In genomic region chr22:29245626-29246385, GRCh38 we compare ENCODE assay signal across 8 cellular contexts. TPM values are rescaled to one million over a fixed set of nuclear protein-coding genes. Genes with fewer than 3 reads are reported as not detected.
A peak's percentile ranks its signal among the peaks of the same experiment; 100 is the strongest.
DNase-seq lines count a peak whose midpoint lies in the region; ATAC-seq and TF ChIP-seq lines count a peak whose summit lies in the region.

No MANE protein-coding gene starts in this region.

- peaks cover 9% of the 10 kb centered on the region for H3K9me3 Mint-ChIP-seq in activated naive CD4-positive, alpha-beta T cell treated with anti-CD3 and anti-CD28 coated beads, Interleukin-2, amount 10 ng/mL, durations not matched to agents 7 days and 5 days

- intact Hi-C loops in Right ventricle myocardium superior (cut with DNase I) = loop anchor here (10.0 kb wide), 1 partner anchor 641 kb away; no protein-coding TSS in a partner anchor
- intact Hi-C loops in psoas muscle (cut with DNase I) = loop anchor here (5.0 to 10.0 kb wide), 4 partner anchors 181 to 611 kb away; partner anchors contain the start of gene C22orf31 (in 1 of the 2)

- H3K4me1 Mint-ChIP-seq in activated naive CD4-positive, alpha-beta T cell treated with anti-CD3 and anti-CD28 coated beads, Interleukin-2, amount 10 ng/mL, durations not matched to agents 7 days and 5 days = no peaks in the 10 kb centered on the region

- H3K9me3 ChIP-seq in SK-N-MC (ENCODE audit: low read depth, low read length) (0 out of 2 replicates have a peak, but pooled peaks cover 5% of the 10 kb centered on the region), psoas muscle (no peaks in the 10 kb centered on the region)

- H3K27ac Mint-ChIP-seq in activated naive CD4-positive, alpha-beta T cell treated with anti-CD3 and anti-CD28 coated beads, Interleukin-2, amount 10 ng/mL, durations not matched to agents 7 days and 5 days = no peak overlapping the region

- CTCF ChIA-PET in activated naive CD4-positive, alpha-beta T cell treated with anti-CD3 and anti-CD28 coated beads, Interleukin-2, amount 10 ng/mL, durations not matched to agents 7 days and 5 days (lab: Charles Lee) = interaction anchor here (0.6 to 2.5 kb wide), 28 partner anchors 9 to 644 kb away, joined by 3 to 18 read pairs (median 4); partner anchors contain the start of genes EMID1 and KREMEN1

- TF ChIP-seq CTCF in GM12864 (IDR thresholded peaks at IDR 0.05; ENCODE audit: low read depth, low read length, missing control alignments) (peak; percentile 99), psoas muscle (IDR thresholded peaks at IDR 0.05) (peak; percentile 96)

- H3K27me3 Mint-ChIP-seq in activated naive CD4-positive, alpha-beta T cell treated with anti-CD3 and anti-CD28 coated beads, Interleukin-2, amount 10 ng/mL, durations not matched to agents 7 days and 5 days = peaks cover 44% of the 10 kb centered on the region

- DNase-seq in GM12864 (ENCODE audit: low read depth) (no peak), KBM-7 (peak; percentile 67), SK-N-MC (ENCODE audit: low read depth, low spot score) (peak; percentile 12), Right ventricle myocardium superior (peak; percentile 80), psoas muscle (peak; percentile 63 to 82), NCI-H1048 (lab: John Stamatoyannopoulos, UW) (no peak)
- DNase-seq in activated naive CD4-positive, alpha-beta T cell treated with anti-CD3 and anti-CD28 coated beads, Interleukin-2, amount 10 ng/mL, durations not matched to agents 7 days and 5 days = peak; percentile 76

- no peak overlapping the region for H3K9ac ChIP-seq in SK-N-MC (ENCODE audit: insufficient read length)

- peak; percentile 96 for ATAC-seq in Right ventricle myocardium superior (ENCODE audit: poor library complexity)
- peak; percentile 87 to 96 (median 92) for ATAC-seq in psoas muscle
- ATAC-seq in GM19023 (IDR thresholded peaks at IDR 0.05; ENCODE audit: unreplicated experiment) = no peak

- no peaks in the 10 kb centered on the region for H3K36me3 ChIP-seq in SK-N-MC (ENCODE audit: insufficient read depth, low read length)
- H3K36me3 ChIP-seq in psoas muscle (ENCODE audit: insufficient read depth in 1 of 2, low read depth in 1 of 2) = no peaks in the 10 kb centered on the region

- WGBS in psoas muscle, 3 donors = 44 to 47% (median 46%) methylated on average over 11 of the region's 11 CpGs

- H3K4me1 ChIP-seq in psoas muscle = no peaks in the 10 kb centered on the region

- in situ Hi-C loops in KBM-7 (cut with MboI; ENCODE audit: low pct_unique_long_range_greater_than_20kb, low sequenced_read_pairs) = no loop called here

- H3K27ac ChIP-seq in SK-N-MC (no peak overlapping the region), psoas muscle (no peak overlapping the region)

- no peaks in the 10 kb centered on the region for H3K27me3 ChIP-seq in psoas muscle (ENCODE audit: insufficient read depth in 3 of 3, low read length in 2 of 3)

- H3K4me3 Mint-ChIP-seq in activated naive CD4-positive, alpha-beta T cell treated with anti-CD3 and anti-CD28 coated beads, Interleukin-2, amount 10 ng/mL, durations not matched to agents 7 days and 5 days = no peak overlapping the region

- no peaks in the 10 kb centered on the region for H3K36me3 Mint-ChIP-seq in activated naive CD4-positive, alpha-beta T cell treated with anti-CD3 and anti-CD28 coated beads, Interleukin-2, amount 10 ng/mL, durations not matched to agents 7 days and 5 days

- H3K4me3 ChIP-seq in GM12864 (ENCODE audit: low read depth, low read length) (no peak overlapping the region), SK-N-MC (no peak overlapping the region), psoas muscle (no peak overlapping the region)

RNA-seq across cellular contexts. Expression of gene RHBDD3, which starts 22.0 kb away (rescaled TPM):
- total RNA-seq in Right ventricle myocardium superior = 11.7 TPM
- total RNA-seq in psoas muscle = 10 to 100 TPM; 10.6 to 26.7 (median 16.2) TPM
- 10 to 100 TPM; 20.3 to 36.5 (median 32.4) TPM for polyA plus RNA-seq in psoas muscle

RNA-seq across cellular contexts. Expression of gene EWSR1, which starts 22.3 kb away (rescaled TPM):
- total RNA-seq in Right ventricle myocardium superior (108 TPM), psoas muscle (100 to 1,000 TPM in 3 of 4 donors, 10 to 100 TPM in 1; 78.5 to 230 (median 156) TPM)
- 100 to 1,000 TPM; 108 to 152 (median 127) TPM for polyA plus RNA-seq in psoas muscle

RNA-seq across cellular contexts. Expression of gene EMID1, which starts 40.1 kb away (rescaled TPM):
- total RNA-seq in Right ventricle myocardium superior (0.32 TPM), psoas muscle (1 to 10 TPM in 2 of 4 donors, under 1 TPM in 2; 0.34 to 1.3 (median 0.73) TPM)
- under 1 TPM; 0.13 to 0.59 (median 0.58) TPM for polyA plus RNA-seq in psoas muscle

Comparison
In these comparisons a context has a peak if more than half of its experiments do, and no peak if none do; other contexts are left out.
1. DNase-seq: peak in KBM-7 (single experiment), SK-N-MC (single experiment), activated naive CD4-positive, alpha-beta T cell treated with anti-CD3 and anti-CD28 coated beads, Interleukin-2, amount 10 ng/mL, durations not matched to agents 7 days and 5 days (single experiment), Right ventricle myocardium superior (single experiment) and psoas muscle (2 of 2); none in GM12864 (single experiment) and NCI-H1048 (single experiment).